Comparison of ENCODE assay signal across 8 cellular contexts in genomic region chr13:23159205-23159586, GRCh38. TPM values are rescaled to one million over a fixed set of nuclear protein-coding genes. Genes with fewer than 3 reads are reported as not detected.
DNase-seq lines count a peak whose midpoint lies in the region; ATAC-seq, FAIRE-seq and TF ChIP-seq lines count a peak whose summit lies in the region.

No MANE protein-coding gene starts in this region.

- CTCF ChIA-PET in GM10248 (lab: Yijun Ruan, JAX) = no interaction called here

- TF ChIP-seq CTCF in GM10248 (IDR thresholded peaks at IDR 0.05; ENCODE audit: control extremely low read depth, extremely low read depth, low read depth, missing control alignments) = peak; percentile 41
- TF ChIP-seq CTCF in LNCaP clone FGC (IDR thresholded peaks at IDR 0.05; ENCODE audit: control insufficient read depth, extremely low read depth, insufficient read depth) = peak; percentile 50
- TF ChIP-seq CTCF in choroid plexus epithelial cell (conservative IDR thresholded peaks at IDR 0.05; ENCODE audit: low read depth, low read length) = peak; percentile 67
- peak; percentile 55 for TF ChIP-seq CTCF in lower lobe of right lung (IDR thresholded peaks at IDR 0.05)

- H3K27ac ChIP-seq in lower lobe of right lung = no peak overlapping the region

- no peaks in the 10 kb centered on the region for H3K4me1 ChIP-seq in lower lobe of right lung

- H3K36me3 ChIP-seq in lower lobe of right lung = no peaks in the 10 kb centered on the region

- DNase-seq in GM10248 (ENCODE audit: extremely low spot score) = peak; percentile 41
- DNase-seq in LNCaP clone FGC (ENCODE audit: low read depth) = no peak
- peak; percentile 29 for DNase-seq in choroid plexus epithelial cell (ENCODE audit: low read depth)
- DNase-seq in lower lobe of right lung = peak; percentile 51
- DNase-seq in urothelium cell line (ENCODE audit: low spot score) = peak; percentile 55
- no peak for DNase-seq in NCI-H1048 (lab: John Stamatoyannopoulos, UW)
- DNase-seq in NCI-H2171 treated with DMSO at 0.1 percent for 48 hours (lab: John Stamatoyannopoulos, UW) = no peak

- H3K4me3 ChIP-seq in LNCaP clone FGC (ENCODE audit: low read depth, low read length) = no peak overlapping the region
- no peak overlapping the region for H3K4me3 ChIP-seq in choroid plexus epithelial cell (ENCODE audit: low read depth, low read length)
- peak overlapping the region; percentile 53 for H3K4me3 ChIP-seq in lower lobe of right lung

- intact Hi-C loops in lower lobe of right lung (cut with DNase I) = no loop called here

- FAIRE-seq in urothelium cell line (lab: Jason Lieb, UNC) = no peak

- H3K9me3 ChIP-seq in lower lobe of right lung = no peaks in the 10 kb centered on the region

- ATAC-seq in lower lobe of right lung (peak; percentile 63 to 68), HG02610 (IDR thresholded peaks at IDR 0.05; ENCODE audit: unreplicated experiment) (no peak)

- POLR2A ChIA-PET in GM10248 (lab: Yijun Ruan, JAX) = no interaction called here

- H3K27me3 ChIP-seq in lower lobe of right lung (ENCODE audit: low read depth) = peaks cover 16% of the 10 kb centered on the region

RNA-seq across cellular contexts. Expression of gene SGCG, which starts 21.6 kb away (rescaled TPM):
- 3.2 TPM for total RNA-seq in lower lobe of right lung

Comparison
In these comparisons a context has a peak if more than half of its experiments do, and no peak if none do; other contexts are left out.
1. DNase-seq: peak in GM10248 (single experiment), choroid plexus epithelial cell (single experiment), lower lobe of right lung (single experiment) and urothelium cell line (single experiment); none in LNCaP clone FGC (single experiment), NCI-H1048 (single experiment) and NCI-H2171 treated with DMSO at 0.1 percent for 48 hours (single experiment).
2. Peak in every context shown above with its lines, with median percentiles within 50 percentile points of each other: CTCF ChIP-seq.